In genomic region chr11:93192163-93192562, GRCh38 we compare ENCODE assay signal across 21 cellular contexts. TPM values are rescaled to one million over a fixed set of nuclear protein-coding genes. Genes with fewer than 3 reads are reported as not detected.
A peak's percentile ranks its signal among the peaks of the same experiment; 100 is the strongest.
DNase-seq lines count a peak whose midpoint lies in the region; ATAC-seq and TF ChIP-seq lines count a peak whose summit lies in the region.
"Had no signal": no experiment of that assay in that cellular context is flagged by ENCODE, and none has a peak within 500 bp of the region (broad histone marks: within the 10 kb centered on the region; RNA-seq: fewer than 3 reads in every experiment).

No MANE protein-coding gene starts in this region.

- H3K4me3 Mint-ChIP-seq in MCF 10A (ENCODE audit: unreplicated experiment): no peak overlapping the region
- H3K4me3 Mint-ChIP-seq in dendritic cell treated with granulocyte-macrophage colony-stimulating factor and Interleukin-4, amounts not matched to agents 40 ng/mL and 50 ng/mL, for 4 days: no peak overlapping the region
- H3K4me3 Mint-ChIP-seq: activated T-cell treated with anti-CD3 and anti-CD28 coated beads, Interleukin-2, amount 50 U/mL, for 4 hours had no signal

- no peaks in the 10 kb centered on the region for H3K27me3 ChIP-seq in mammary epithelial cell (ENCODE audit: insufficient read depth, low read length)
- no peaks in the 10 kb centered on the region for H3K27me3 ChIP-seq in upper lobe of right lung
- H3K27me3 ChIP-seq: foreskin keratinocyte had no signal

- ATAC-seq in upper lobe of right lung (peak; percentile 66), left colon (no peak), HG03571 (IDR thresholded peaks at IDR 0.05; ENCODE audit: unreplicated experiment) (no peak)
- ATAC-seq: activated CD4-positive, CD25-positive, alpha-beta regulatory T cell treated with anti-CD3 and anti-CD28 coated beads, Interleukin-2, amount 50 U/mL, for 24 hours; activated T-cell treated with anti-CD3 and anti-CD28 coated beads, Interleukin-2, amount 50 U/mL, for 4 hours; foreskin keratinocyte had no signal

- intact Hi-C loops in MCF 10A (cut with micrococcal nuclease): loop anchor here (10.0 kb wide), 1 partner anchor 137 kb away; no protein-coding TSS in a partner anchor
- intact Hi-C loops in mammary epithelial cell (cut with micrococcal nuclease): loop anchor here (10.0 kb wide), 1 partner anchor 107 kb away; no protein-coding TSS in a partner anchor
- intact Hi-C loops in dendritic cell treated with granulocyte-macrophage colony-stimulating factor and Interleukin-4, amounts not matched to agents 40 ng/mL and 50 ng/mL, for 4 days (cut with micrococcal nuclease): loop anchor here (10.0 kb wide), 2 partner anchors 107 to 593 kb away; partner anchors contain the start of gene MED17
- intact Hi-C loops in upper lobe of right lung (cut with DNase I): no loop called here
- intact Hi-C loops in left colon (cut with DNase I, micrococcal nuclease): no loop called here

- DNase-seq in MCF 10A (ENCODE audit: unreplicated experiment): no peak
- DNase-seq in mammary epithelial cell: no peak
- DNase-seq in islet precursor cell: peak; percentile 97
- no peak for DNase-seq in upper lobe of right lung
- no peak for DNase-seq in EL
- DNase-seq in left colon: no peak
- DNase-seq: 8988T; activated naive CD4-positive, alpha-beta T cell treated with Interleukin-2 at 50 U/mL for 16 hours; activated T-cell treated with anti-CD3 and anti-CD28 coated beads, Interleukin-2, amount 50 U/mL, for 4 hours; AML-193; amygdala; COR-L47; foreskin keratinocyte; left ventricle myocardium inferior; NCI-H187; NK-92 treated with Interleukin-12 subunit alpha and Interleukin-12 subunit beta, amount 100 ng/mL, for 24 hours; nucleus accumbens had no signal

- H3K27ac ChIP-seq in mammary epithelial cell (ENCODE audit: insufficient read depth, low read depth, low read length): no peak overlapping the region
- H3K27ac ChIP-seq in upper lobe of right lung: no peak overlapping the region
- H3K27ac ChIP-seq: epithelial cell of prostate, foreskin keratinocyte, left ventricle myocardium inferior had no signal

- in situ Hi-C loops in mammary epithelial cell (cut with MboI; ENCODE audit: low sequenced_read_pairs in 2 of 2): no loop called here

- POLR2A ChIA-PET in MCF 10A (lab: Yijun Ruan, JAX): interaction anchor here (1.4 kb wide), 1 partner anchor 11 kb away, joined by 5 read pairs; no protein-coding TSS in a partner anchor

- H3K4me3 ChIP-seq in mammary epithelial cell (replicated peaks in 1 of 3; ENCODE audit: insufficient read depth in 1 of 3, low read depth in 2 of 3, low read length in 3 of 3) (no peak overlapping the region), upper lobe of right lung (no peak overlapping the region)
- H3K4me3 ChIP-seq: left ventricle myocardium inferior had no signal

- H3K79me2 ChIP-seq in mammary epithelial cell (ENCODE audit: insufficient read depth, low read length): peaks cover 69% of the 10 kb centered on the region

- 99% methylated on average over 5 of the region's 5 CpGs for WGBS in mammary epithelial cell (ENCODE audit: low coverage, missing lambda C conversion rate)

- H3K27me3 Mint-ChIP-seq in MCF 10A (ENCODE audit: insufficient read depth, unreplicated experiment): no peaks in the 10 kb centered on the region
- no peaks in the 10 kb centered on the region for H3K27me3 Mint-ChIP-seq in dendritic cell treated with granulocyte-macrophage colony-stimulating factor and Interleukin-4, amounts not matched to agents 40 ng/mL and 50 ng/mL, for 4 days

- no TSS peak for BruUV-seq in MCF 10A (replicated peaks; lab: Mats Ljungman, UMichigan)
- no TSS peak for BruUV-seq in mammary epithelial cell (replicated peaks; lab: Mats Ljungman, UMichigan)

- H3K36me3 Mint-ChIP-seq in MCF 10A (ENCODE audit: insufficient read depth, unreplicated experiment): peaks cover 5% of the 10 kb centered on the region
- H3K36me3 Mint-ChIP-seq in dendritic cell treated with granulocyte-macrophage colony-stimulating factor and Interleukin-4, amounts not matched to agents 40 ng/mL and 50 ng/mL, for 4 days (ENCODE audit: low read depth): peaks cover 11% of the 10 kb centered on the region

- no peak overlapping the region for H3K4me2 ChIP-seq in mammary epithelial cell (ENCODE audit: insufficient read depth, low read depth, low read length)

- peaks cover 22% of the 10 kb centered on the region for H3K4me1 Mint-ChIP-seq in MCF 10A (ENCODE audit: insufficient read depth, unreplicated experiment)
- peaks cover 35% of the 10 kb centered on the region for H3K4me1 Mint-ChIP-seq in dendritic cell treated with granulocyte-macrophage colony-stimulating factor and Interleukin-4, amounts not matched to agents 40 ng/mL and 50 ng/mL, for 4 days (ENCODE audit: low read depth)

- H4K20me1 ChIP-seq in mammary epithelial cell (ENCODE audit: insufficient read depth, low read length): no peaks in the 10 kb centered on the region

- H3K27ac Mint-ChIP-seq in MCF 10A (ENCODE audit: low read depth, unreplicated experiment): peak overlapping the region; percentile 13
- H3K27ac Mint-ChIP-seq in dendritic cell treated with granulocyte-macrophage colony-stimulating factor and Interleukin-4, amounts not matched to agents 40 ng/mL and 50 ng/mL, for 4 days: peak overlapping the region; percentile 60

- TF ChIP-seq CTCF in MCF 10A (IDR thresholded peaks at IDR 0.05; ENCODE audit: unreplicated experiment) (no peak), mammary epithelial cell (conservative IDR thresholded peaks at IDR 0.05 in 1 of 2, IDR thresholded peaks at IDR 0.05 in 1 of 2; ENCODE audit: extremely low read depth in 1 of 2, insufficient read depth in 1 of 2, low read depth in 1 of 2, low read length in 2 of 2) (no peak), upper lobe of right lung (IDR thresholded peaks at IDR 0.05) (no peak)

- no peaks in the 10 kb centered on the region for H3K4me1 ChIP-seq in mammary epithelial cell (ENCODE audit: insufficient read depth, low read length)
- H3K4me1 ChIP-seq in upper lobe of right lung: peaks cover 5% of the 10 kb centered on the region

- H3K36me3 ChIP-seq in mammary epithelial cell (ENCODE audit: insufficient read depth, low read length): no peaks in the 10 kb centered on the region
- H3K36me3 ChIP-seq in upper lobe of right lung: no peaks in the 10 kb centered on the region

- H3K9ac ChIP-seq in mammary epithelial cell (ENCODE audit: insufficient read depth, low read length): no peak overlapping the region

- dilution Hi-C loops in mammary epithelial cell (cut with HindIII; ENCODE audit: low sequenced_read_pairs): loop anchor here (25.0 kb wide), 1 partner anchor 255 kb away; no protein-coding TSS in a partner anchor

- H2AFZ ChIP-seq in mammary epithelial cell (ENCODE audit: low read depth, low read length): no peak overlapping the region

- H3K9me3 Mint-ChIP-seq in MCF 10A (ENCODE audit: unreplicated experiment): peaks cover 11% of the 10 kb centered on the region
- H3K9me3 Mint-ChIP-seq in dendritic cell treated with granulocyte-macrophage colony-stimulating factor and Interleukin-4, amounts not matched to agents 40 ng/mL and 50 ng/mL, for 4 days: peaks cover 20% of the 10 kb centered on the region

- CTCF ChIA-PET in MCF 10A (lab: Yijun Ruan, JAX): no interaction called here
- CTCF ChIA-PET in mammary epithelial cell (lab: Charles Lee; ENCODE audit: low non-redundant PET): no interaction called here

- H3K9me3 ChIP-seq in mammary epithelial cell (replicated peaks; ENCODE audit: insufficient read depth, low read length) (no peaks in the 10 kb centered on the region), upper lobe of right lung (no peaks in the 10 kb centered on the region)

RNA-seq across cellular contexts. Expression of gene SLC36A4, which starts 5.6 kb away (rescaled TPM):
- total RNA-seq in MCF 10A (2022) (23.4 and 30.1 TPM in 2 replicates), mammary epithelial cell (10 to 100 TPM; 14.3 to 17.7 TPM), upper lobe of right lung (15.8 TPM), left colon (10 to 100 TPM; 10.6 to 10.8 TPM)
- 11.1 TPM for polyA plus RNA-seq in mammary epithelial cell
- polyA minus RNA-seq in mammary epithelial cell: 31.7 TPM

Comparison
In these comparisons a context has a peak if more than half of its experiments do, and no peak if none do; other contexts are left out.
1. intact Hi-C loops: an anchor here in MCF 10A (10.0 kb wide), mammary epithelial cell (10.0 kb wide) and dendritic cell treated with granulocyte-macrophage colony-stimulating factor and Interleukin-4, amounts not matched to agents 40 ng/mL and 50 ng/mL, for 4 days (10.0 kb wide); none called in upper lobe of right lung and left colon.